11 cellular contexts compared by ENCODE assay signal in genomic region chr3:149816986-149817385, GRCh38. TPM values are rescaled to one million over a fixed set of nuclear protein-coding genes. Genes with fewer than 3 reads are reported as not detected.
A peak's percentile ranks its signal among the peaks of the same experiment; 100 is the strongest.
DNase-seq lines count a peak whose midpoint lies in the region; ATAC-seq, FAIRE-seq and TF ChIP-seq lines count a peak whose summit lies in the region.
"Had no signal": no experiment of that assay in that cellular context is flagged by ENCODE, and none has a peak within 500 bp of the region (broad histone marks: within the 10 kb centered on the region; RNA-seq: fewer than 3 reads in every experiment).

No MANE protein-coding gene starts in this region.

- peak overlapping the region; percentile 42 for H3K27ac ChIP-seq in left ventricle myocardium inferior (replicated peaks)
- peak overlapping the region in 3 of 4 donors; percentile 12 to 37 (median 30) for H3K27ac ChIP-seq in transverse colon

- H3K9me3 ChIP-seq in left ventricle myocardium inferior (replicated peaks) = peaks cover 4% of the 10 kb centered on the region
- no peaks in the 10 kb centered on the region for H3K9me3 ChIP-seq in transverse colon
- H3K9me3 ChIP-seq in MG63 = no peaks in the 10 kb centered on the region; the same call in 1 of the 2 replicates

- no peak for TF ChIP-seq EP300 in transverse colon (IDR thresholded peaks at IDR 0.05; ENCODE audit: low read depth)

- DNase-seq in left ventricle myocardium inferior (no peak), left ventricle myocardium superior (no peak), SKM-1 (lab: John Stamatoyannopoulos, UW; ENCODE audit: unreplicated experiment) (peak; percentile 71), fibroblast of the aortic adventitia (ENCODE audit: low read depth) (peak; percentile 55), transverse colon (no peak), NCI-H2107 treated with DMSO at 0.1 percent for 48 hours (lab: John Stamatoyannopoulos, UW; ENCODE audit: unreplicated experiment) (no peak), MG63 (no peak), urothelium cell line (ENCODE audit: low spot score) (no peak)
- DNase-seq: NCI-H2029 had no signal

- intact Hi-C loops in left ventricle myocardium inferior (cut with micrococcal nuclease) = no loop called here
- intact Hi-C loops in left ventricle myocardium superior (cut with micrococcal nuclease) = no loop called here
- intact Hi-C loops in transverse colon (cut with DNase I; ENCODE audit: low total_unique reads) = no loop called here

- no peaks in the 10 kb centered on the region for H3K27me3 ChIP-seq in left ventricle myocardium inferior (ENCODE audit: low read depth)
- H3K27me3 ChIP-seq in transverse colon = no peaks in the 10 kb centered on the region
- no peaks in the 10 kb centered on the region for H3K27me3 ChIP-seq in MG63

- ATAC-seq in left ventricle myocardium superior = no peak

- no peak for TF ChIP-seq POLR2A in transverse colon (IDR thresholded peaks at IDR 0.05)

- H3K36me3 ChIP-seq in left ventricle myocardium inferior (no peaks in the 10 kb centered on the region), transverse colon (no peaks in the 10 kb centered on the region), MG63 (no peaks in the 10 kb centered on the region; the same call in 1 of the 2 replicates)

- H3K4me3 ChIP-seq in left ventricle myocardium inferior (no peak overlapping the region), fibroblast of the aortic adventitia (ENCODE audit: low read depth, low read length) (no peak overlapping the region), transverse colon (no peak overlapping the region), MG63 (no peak overlapping the region)

- TF ChIP-seq CTCF in left ventricle myocardium inferior (IDR thresholded peaks at IDR 0.05; ENCODE audit: borderline replicate concordance) = no peak
- no peak for TF ChIP-seq CTCF in fibroblast of the aortic adventitia (IDR thresholded peaks at IDR 0.05; ENCODE audit: insufficient read depth, low read length)
- TF ChIP-seq CTCF in transverse colon (IDR thresholded peaks at IDR 0.05) = no peak

- in situ Hi-C loops in transverse colon (cut with MboI; ENCODE audit: low pct_ligation_motif_present in 1 of 4, low pct_unique_long_range_greater_than_20kb in 1 of 4, low sequenced_read_pairs in 3 of 4) = no loop called here

- FAIRE-seq in urothelium cell line (lab: Jason Lieb, UNC) = no peak
- FAIRE-seq: islet of Langerhans had no signal

- 38 to 55% methylated on average over 2 of the region's 2 CpGs for WGBS in transverse colon (ENCODE audit: low coverage in 1 of 2), 2 donors

- H3K4me1 ChIP-seq in left ventricle myocardium inferior = peaks cover 57% of the 10 kb centered on the region
- H3K4me1 ChIP-seq in transverse colon = peaks cover 14 to 58% (median 37%) of the 10 kb centered on the region in 4 donors

RNA-seq across cellular contexts. Expression of gene RNF13, which starts 4.0 kb away (rescaled TPM):
- 47.7 TPM for total RNA-seq in left ventricle myocardium inferior
- total RNA-seq in left ventricle myocardium superior = 51.2 TPM
- total RNA-seq in fibroblast of the aortic adventitia (ENCODE audit: low replicate concordance) = 52.7 and 68.8 TPM in 2 replicates
- 10 to 100 TPM; 18.3 to 68.6 (median 42.8) TPM for total RNA-seq in transverse colon
- total RNA-seq in MG63 (2014; rRNA removed; shearing (Covaris generic); ENCODE audit: low replicate concordance) = 56.9 and 72.6 TPM in 2 replicates

RNA-seq across cellular contexts. Expression of gene ANKUB1, which starts 24.6 kb away (rescaled TPM):
- not detected for total RNA-seq in left ventricle myocardium inferior
- total RNA-seq in left ventricle myocardium superior = not detected
- not detected in 2 replicates for total RNA-seq in fibroblast of the aortic adventitia (ENCODE audit: low replicate concordance)
- not detected for total RNA-seq in transverse colon
- not detected in 2 replicates for total RNA-seq in MG63 (2014; rRNA removed; shearing (Covaris generic); ENCODE audit: low replicate concordance)
- total RNA-seq: dermis microvascular lymphatic vessel endothelial cell had no signal

Comparison
In these comparisons a context has a peak if more than half of its experiments do, and no peak if none do; other contexts are left out.
1. DNase-seq: peak in SKM-1 (single experiment) and fibroblast of the aortic adventitia (single experiment); none in left ventricle myocardium inferior (single experiment), left ventricle myocardium superior (single experiment), transverse colon (single experiment), NCI-H2107 treated with DMSO at 0.1 percent for 48 hours (single experiment), MG63 (single experiment) and urothelium cell line (single experiment).